ENCODE assay signal across 16 cellular contexts in genomic region chr19:29003641-29004409, GRCh38.
DNase-seq lines count a peak whose midpoint lies in the region; ATAC-seq and TF ChIP-seq lines count a peak whose summit lies in the region.
"Had no signal": no experiment of that assay in that cellular context is flagged by ENCODE, and none has a peak within 500 bp of the region (broad histone marks: within the 10 kb centered on the region; RNA-seq: fewer than 3 reads in every experiment).

No MANE protein-coding gene starts in this region.

- H3K4me3 ChIP-seq in BLaER1, result no peak overlapping the region
- no peak overlapping the region for H3K4me3 ChIP-seq in RWPE2 (ENCODE audit: severe bottlenecking)
- H3K4me3 ChIP-seq in breast epithelium, result no peak overlapping the region
- H3K4me3 ChIP-seq in body of pancreas, result no peak overlapping the region
- H3K4me3 ChIP-seq: SJSA1 had no signal

- no peaks in the 10 kb centered on the region for H3K36me3 ChIP-seq in BLaER1
- no peaks in the 10 kb centered on the region for H3K36me3 ChIP-seq in RWPE2 (ENCODE audit: low read depth)
- no peaks in the 10 kb centered on the region for H3K36me3 ChIP-seq in breast epithelium
- no peaks in the 10 kb centered on the region for H3K36me3 ChIP-seq in body of pancreas (replicated peaks in 1 of 2; ENCODE audit: insufficient read depth in 1 of 2, low read depth in 2 of 2)
- H3K36me3 ChIP-seq: SJSA1 had no signal

- H3K9me3 ChIP-seq in BLaER1 (no peaks in the 10 kb centered on the region), RWPE2 (ENCODE audit: severe bottlenecking) (no peaks in the 10 kb centered on the region), breast epithelium (no peaks in the 10 kb centered on the region), body of pancreas (no peaks in the 10 kb centered on the region)
- H3K9me3 ChIP-seq: SJSA1 had no signal

- ATAC-seq in RWPE2 (ENCODE audit: low read depth), result no peak
- ATAC-seq in GM19463 (IDR thresholded peaks at IDR 0.05; ENCODE audit: unreplicated experiment), result no peak
- no peak for ATAC-seq in body of pancreas

- TF ChIP-seq CTCF in RWPE2 (IDR thresholded peaks at IDR 0.05; ENCODE audit: poor library complexity, severe bottlenecking), result no peak
- TF ChIP-seq CTCF in breast epithelium (IDR thresholded peaks at IDR 0.05), result no peak
- no peak for TF ChIP-seq CTCF in body of pancreas (IDR thresholded peaks at IDR 0.05)

- H3K9ac ChIP-seq in BLaER1, result no peak overlapping the region

- intact Hi-C loops in breast epithelium (cut with DNase I; ENCODE audit: low total_unique reads) (no loop called here), body of pancreas (cut with DNase I) (no loop called here)

- H3K27ac ChIP-seq in BLaER1, result no peak overlapping the region
- no peak overlapping the region for H3K27ac ChIP-seq in RWPE2 (ENCODE audit: poor library complexity, severe bottlenecking)
- no peak overlapping the region for H3K27ac ChIP-seq in breast epithelium
- H3K27ac ChIP-seq in body of pancreas, result no peak overlapping the region
- H3K27ac ChIP-seq: SJSA1 had no signal

- 70 to 85% methylated on average over 6 to 7 of the region's 7 CpGs for WGBS in body of pancreas, 2 donors

- H3K4me1 ChIP-seq in BLaER1 (peaks cover 66% of the 10 kb centered on the region), RWPE2 (ENCODE audit: insufficient read depth, poor library complexity, severe bottlenecking) (no peaks in the 10 kb centered on the region), breast epithelium (no peaks in the 10 kb centered on the region), body of pancreas (no peaks in the 10 kb centered on the region)
- H3K4me1 ChIP-seq: SJSA1 had no signal

- H3K27me3 ChIP-seq in BLaER1 (no peaks in the 10 kb centered on the region), RWPE2 (ENCODE audit: insufficient read depth, poor library complexity, severe bottlenecking) (no peaks in the 10 kb centered on the region), breast epithelium (no peaks in the 10 kb centered on the region), body of pancreas (no peaks in the 10 kb centered on the region)
- H3K27me3 ChIP-seq: SJSA1 had no signal

- TF ChIP-seq POLR2A in breast epithelium (IDR thresholded peaks at IDR 0.05) (no peak), body of pancreas (IDR thresholded peaks at IDR 0.05) (no peak)

- DNase-seq in RWPE2 (ENCODE audit: low spot score) (peak; percentile 41), medulla oblongata (ENCODE audit: extremely low spot score) (peak; percentile 41), renal cortical epithelial cell (ENCODE audit: low read depth) (peak; percentile 23), EL (no peak), breast epithelium (ENCODE audit: low spot score in 2 of 2) (no peak), body of pancreas (no peak)
- DNase-seq: 8988T, COR-L47, DMS53, GF-D8, NCI-H2029 treated with DMSO at 0.1 percent for 48 hours, NCI-H526 treated with DMSO at 0.1 percent for 48 hours, RPMI8226 had no signal

- no peaks in the 10 kb centered on the region for H4K20me1 ChIP-seq in BLaER1

- peak overlapping the region; percentile 71 for H3K4me2 ChIP-seq in BLaER1

Comparison
In these comparisons a context has a peak if more than half of its experiments do, and no peak if none do; other contexts are left out.
1. DNase-seq: peak in RWPE2 (single experiment), medulla oblongata (single experiment) and renal cortical epithelial cell (single experiment); none in EL (single experiment), breast epithelium (0 of 2) and body of pancreas (0 of 4).